8 cellular contexts compared by ENCODE assay signal in genomic region chr6:7086488-7086887, GRCh38. TPM values are rescaled to one million over a fixed set of nuclear protein-coding genes. Genes with fewer than 3 reads are reported as not detected.
DNase-seq lines count a peak whose midpoint lies in the region; ATAC-seq, FAIRE-seq and TF ChIP-seq lines count a peak whose summit lies in the region.

No MANE protein-coding gene starts in this region.

- H3K36me3 ChIP-seq in HUES64 (ENCODE audit: insufficient read depth, low read length), result no peaks in the 10 kb centered on the region

- no peaks in the 10 kb centered on the region for H3K27me3 Mint-ChIP-seq in CD14-positive monocyte (ENCODE audit: low read depth in 3 of 3)
- peaks cover 19% of the 10 kb centered on the region for H3K27me3 Mint-ChIP-seq in activated T-cell treated with anti-CD3 and anti-CD28 coated beads, Interleukin-2, amount 50 U/mL, for 72 hours (ENCODE audit: low read depth)

- peak overlapping the region; percentile 77 to 93 for H3K4me3 Mint-ChIP-seq in CD14-positive monocyte
- H3K4me3 Mint-ChIP-seq in activated T-cell treated with anti-CD3 and anti-CD28 coated beads, Interleukin-2, amount 50 U/mL, for 72 hours, result peak overlapping the region; percentile 62 to 75

- peaks cover 26% of the 10 kb centered on the region for H3K4me1 ChIP-seq in HUES64 (ENCODE audit: insufficient read depth, low read length)

- peak; percentile 51 for ATAC-seq in GM19467 (IDR thresholded peaks at IDR 0.05; ENCODE audit: unreplicated experiment)
- ATAC-seq in activated T-cell treated with anti-CD3 and anti-CD28 coated beads, Interleukin-2, amount 50 U/mL, for 72 hours (replicated peaks in 1 of 2), result peak; percentile 40 to 48

- H3K4me3 ChIP-seq in HUES64 (ENCODE audit: low read length), result 0 out of 2 replicates have a peak overlapping the region, but pooled peaks have one; percentile 3

- H3K27me3 ChIP-seq in HUES64 (ENCODE audit: insufficient read depth, low read length), result peaks cover 40% of the 10 kb centered on the region; the same call in 1 of the 2 replicates

- no peak overlapping the region for H3K27ac ChIP-seq in HUES64 (ENCODE audit: low read depth, low read length)

- H3K9me3 Mint-ChIP-seq in CD14-positive monocyte, result no peaks in the 10 kb centered on the region
- no peaks in the 10 kb centered on the region for H3K9me3 Mint-ChIP-seq in activated T-cell treated with anti-CD3 and anti-CD28 coated beads, Interleukin-2, amount 50 U/mL, for 72 hours

- FAIRE-seq in urothelium cell line (lab: Jason Lieb, UNC), result no peak

- 58% methylated on average over 9 of the region's 9 CpGs for WGBS in HUES64

- DNase-seq in CD14-positive monocyte (ENCODE audit: low spot score) (peak; percentile 56), hepatic stellate cell (ENCODE audit: low spot score) (peak; percentile 17), urothelium cell line (ENCODE audit: low spot score) (no peak), SW 1271 (lab: John Stamatoyannopoulos, UW) (no peak)
- DNase-seq in activated T-cell treated with anti-CD3 and anti-CD28 coated beads, Interleukin-2, amount 50 U/mL, for 72 hours, result peak; percentile 17 to 18
- peak; percentile 9 to 26 (median 17) for DNase-seq in stimulated activated CD4-positive, alpha-beta T cell treated with anti-CD3 and anti-CD28 coated beads, TNF-alpha, amount 100 ng/mL, for 4 hours (ENCODE audit: low read depth in 3 of 3)

- TF ChIP-seq CTCF in CD14-positive monocyte (IDR thresholded peaks at IDR 0.05), result peak; percentile 5

- H3K9me3 ChIP-seq in HUES64 (ENCODE audit: insufficient read depth, low read depth, low read length), result no peaks in the 10 kb centered on the region

- H3K27ac Mint-ChIP-seq in CD14-positive monocyte, result peak overlapping the region; percentile 80 to 97 (median 94)
- peak overlapping the region; percentile 9 for H3K27ac Mint-ChIP-seq in activated T-cell treated with anti-CD3 and anti-CD28 coated beads, Interleukin-2, amount 50 U/mL, for 72 hours

- H3K4me1 Mint-ChIP-seq in CD14-positive monocyte, result peaks cover 31% of the 10 kb centered on the region
- peaks cover 37% of the 10 kb centered on the region for H3K4me1 Mint-ChIP-seq in activated T-cell treated with anti-CD3 and anti-CD28 coated beads, Interleukin-2, amount 50 U/mL, for 72 hours (ENCODE audit: low read depth)

- intact Hi-C loops in CD14-positive monocyte (cut with micrococcal nuclease), result loop anchor here in 1 of 2 donors (5.0 to 10.0 kb wide), 2 partner anchors 34 to 392 kb away; no protein-coding TSS in a partner anchor

- no peak overlapping the region for H3K9ac ChIP-seq in HUES64 (ENCODE audit: low read depth, low read length)

- H3K36me3 Mint-ChIP-seq in CD14-positive monocyte, result no peaks in the 10 kb centered on the region
- H3K36me3 Mint-ChIP-seq in activated T-cell treated with anti-CD3 and anti-CD28 coated beads, Interleukin-2, amount 50 U/mL, for 72 hours (ENCODE audit: insufficient read depth in 2 of 2), result peaks cover 2% of the 10 kb centered on the region in 2 donors

RNA-seq across cellular contexts. Expression of gene RREB1, which starts 21.3 kb away (rescaled TPM):
- polyA plus RNA-seq in CD14-positive monocyte, result 1 to 10 TPM; 2.1 to 5.6 TPM
- 11.2 TPM for polyA plus RNA-seq in HUES64 (2013, experiment 1 of 2)
- polyA plus RNA-seq in HUES64 (2013, experiment 2 of 2), result 13.5 TPM
- 10 to 100 TPM; 16.0 to 16.4 TPM for total RNA-seq in activated T-cell treated with anti-CD3 and anti-CD28 coated beads, Interleukin-2, amount 50 U/mL, for 72 hours

Comparison
In these comparisons a context has a peak if more than half of its experiments do, and no peak if none do; other contexts are left out.
1. DNase-seq: peak in CD14-positive monocyte (single experiment), activated T-cell treated with anti-CD3 and anti-CD28 coated beads, Interleukin-2, amount 50 U/mL, for 72 hours (2 of 2), hepatic stellate cell (single experiment) and stimulated activated CD4-positive, alpha-beta T cell treated with anti-CD3 and anti-CD28 coated beads, TNF-alpha, amount 100 ng/mL, for 4 hours (3 of 3); none in urothelium cell line (single experiment) and SW 1271 (0 of 2).